ENCODE assay signal across 8 cellular contexts in the genomic region with DNA sequence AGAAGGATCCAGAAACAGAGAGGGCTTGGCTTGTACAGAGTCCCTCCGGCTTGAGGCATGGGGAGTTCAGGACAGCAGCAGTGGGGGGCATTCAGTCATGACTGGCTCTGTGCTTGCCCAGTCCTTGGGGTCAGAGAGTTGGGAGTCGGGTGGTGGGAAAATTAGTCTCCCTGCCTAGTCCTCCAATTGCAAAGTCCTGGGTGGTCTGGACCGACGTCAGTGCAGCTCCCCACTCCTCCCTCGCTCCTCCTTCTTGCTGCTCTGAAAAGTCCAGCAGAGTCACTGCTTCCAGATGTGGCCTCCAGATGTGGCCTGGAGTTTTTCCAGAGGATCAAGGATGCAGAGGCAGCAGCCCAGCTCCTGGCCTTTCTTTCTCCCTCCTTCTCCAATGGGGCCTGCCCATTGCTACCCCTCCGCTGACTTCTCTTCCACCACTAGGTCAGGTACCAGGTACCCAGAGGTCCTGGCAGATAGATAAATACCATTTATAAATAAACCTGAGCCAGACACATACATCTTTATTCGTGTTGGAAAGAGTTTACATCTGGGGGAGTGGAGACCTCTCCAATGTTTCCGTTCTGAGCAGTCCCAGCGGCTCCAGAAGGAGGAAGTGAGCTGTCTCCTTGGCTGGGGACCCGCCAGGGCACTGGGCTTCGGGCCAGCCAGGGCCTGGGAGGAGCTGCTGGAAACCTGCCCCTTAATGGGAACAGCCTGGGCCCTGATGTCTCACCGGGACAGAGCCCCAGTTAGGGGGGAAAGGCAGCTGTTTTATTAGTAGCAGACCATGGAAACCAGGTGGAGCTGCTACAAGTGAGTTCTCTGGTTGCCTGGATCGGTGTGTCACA. TPM values are rescaled to one million over a fixed set of nuclear protein-coding genes. Genes with fewer than 3 reads are reported as not detected.
A peak's percentile ranks its signal among the peaks of the same experiment; 100 is the strongest.
DNase-seq lines count a peak whose midpoint lies in the region; ATAC-seq and TF ChIP-seq lines count a peak whose summit lies in the region.

No MANE protein-coding gene starts in this region.

- peaks cover 30% of the 10 kb centered on the region for H3K4me1 Mint-ChIP-seq in activated T-cell treated with anti-CD3 and anti-CD28 coated beads, Interleukin-2, amount 50 U/mL, for 72 hours (ENCODE audit: low read depth)
- H3K4me1 Mint-ChIP-seq in activated CD4-positive, alpha-beta T cell treated with anti-CD3 and anti-CD28 coated beads, Interleukin-2, amount 10 ng/mL, durations not matched to agents 7 days and 5 days: peaks cover 56% of the 10 kb centered on the region

- H3K27ac Mint-ChIP-seq in activated T-cell treated with anti-CD3 and anti-CD28 coated beads, Interleukin-2, amount 50 U/mL, for 72 hours: no peak overlapping the region
- H3K27ac Mint-ChIP-seq in activated CD4-positive, alpha-beta T cell treated with anti-CD3 and anti-CD28 coated beads, Interleukin-2, amount 10 ng/mL, durations not matched to agents 7 days and 5 days: no peak overlapping the region

- CTCF ChIA-PET in activated CD4-positive, alpha-beta T cell treated with anti-CD3 and anti-CD28 coated beads, Interleukin-2, amount 10 ng/mL, durations not matched to agents 7 days and 5 days (lab: Charles Lee): interaction anchor here (0.9 kb wide), 1 partner anchor 26 kb away, joined by 5 read pairs; no protein-coding TSS in a partner anchor

- H3K9me3 ChIP-seq in iPS-15b (ENCODE audit: control insufficient read depth, insufficient read depth, low read length): no peaks in the 10 kb centered on the region

- H3K36me3 ChIP-seq in iPS-15b (ENCODE audit: control insufficient read depth, insufficient read depth, low read length): no peaks in the 10 kb centered on the region

- POLR2A ChIA-PET in activated CD4-positive, alpha-beta T cell treated with anti-CD3 and anti-CD28 coated beads, Interleukin-2, amount 10 ng/mL, durations not matched to agents 7 days and 5 days (lab: Charles Lee): no interaction called here

- TF ChIP-seq CTCF in LNCaP clone FGC (IDR thresholded peaks at IDR 0.05; ENCODE audit: control insufficient read depth, extremely low read depth, insufficient read depth) (no peak), astrocyte of the cerebellum (IDR thresholded peaks at IDR 0.05; ENCODE audit: low read depth, low read length, missing control alignments) (no peak)

- H3K27me3 Mint-ChIP-seq in activated T-cell treated with anti-CD3 and anti-CD28 coated beads, Interleukin-2, amount 50 U/mL, for 72 hours (ENCODE audit: low read depth): no peaks in the 10 kb centered on the region
- no peaks in the 10 kb centered on the region for H3K27me3 Mint-ChIP-seq in activated CD4-positive, alpha-beta T cell treated with anti-CD3 and anti-CD28 coated beads, Interleukin-2, amount 10 ng/mL, durations not matched to agents 7 days and 5 days

- H3K36me3 Mint-ChIP-seq in activated T-cell treated with anti-CD3 and anti-CD28 coated beads, Interleukin-2, amount 50 U/mL, for 72 hours (ENCODE audit: insufficient read depth in 2 of 2): no peaks in the 10 kb centered on the region
- no peaks in the 10 kb centered on the region for H3K36me3 Mint-ChIP-seq in activated CD4-positive, alpha-beta T cell treated with anti-CD3 and anti-CD28 coated beads, Interleukin-2, amount 10 ng/mL, durations not matched to agents 7 days and 5 days (ENCODE audit: low read depth)

- peak overlapping the region in 20 of 21 experiments; percentile 14 to 78 (median 60) for H3K27ac ChIP-seq in skin epidermis

- no peak for ATAC-seq in activated T-cell treated with anti-CD3 and anti-CD28 coated beads, Interleukin-2, amount 50 U/mL, for 72 hours (replicated peaks in 1 of 2)

- H3K4me3 ChIP-seq in LNCaP clone FGC (ENCODE audit: low read depth, low read length): no peak overlapping the region
- H3K4me3 ChIP-seq in astrocyte of the cerebellum (ENCODE audit: low read depth, low read length): no peak overlapping the region
- peak overlapping the region; percentile 4 for H3K4me3 ChIP-seq in iPS-15b (ENCODE audit: low read depth, low read length)
- no peak overlapping the region for H3K4me3 ChIP-seq in skin epidermis

- H3K9ac ChIP-seq in iPS-15b (ENCODE audit: low read depth, low read length): peak overlapping the region; percentile 20

- H3K9me3 Mint-ChIP-seq in activated T-cell treated with anti-CD3 and anti-CD28 coated beads, Interleukin-2, amount 50 U/mL, for 72 hours: no peaks in the 10 kb centered on the region
- no peaks in the 10 kb centered on the region for H3K9me3 Mint-ChIP-seq in activated CD4-positive, alpha-beta T cell treated with anti-CD3 and anti-CD28 coated beads, Interleukin-2, amount 10 ng/mL, durations not matched to agents 7 days and 5 days

- DNase-seq in Ammon's horn (ENCODE audit: low spot score) (peak; percentile 75), LNCaP clone FGC (ENCODE audit: low read depth) (peak; percentile 59), astrocyte of the cerebellum (ENCODE audit: low read depth) (peak; percentile 85)
- no peak for DNase-seq in activated T-cell treated with anti-CD3 and anti-CD28 coated beads, Interleukin-2, amount 50 U/mL, for 72 hours
- DNase-seq in stimulated activated CD4-positive, alpha-beta T cell treated with anti-CD3 and anti-CD28 coated beads, Interleukin-4, amount 100 ng/mL, for 4 hours: no peak
- DNase-seq in activated CD4-positive, alpha-beta T cell treated with anti-CD3 and anti-CD28 coated beads, Interleukin-2, amount 10 ng/mL, durations not matched to agents 7 days and 5 days: no peak

- H3K27me3 ChIP-seq in iPS-15b (ENCODE audit: control insufficient read depth, insufficient read depth, low read length): no peaks in the 10 kb centered on the region

- in situ Hi-C loops in astrocyte of the cerebellum (cut with HindIII; ENCODE audit: low sequenced_read_pairs): no loop called here

- peaks cover 15% of the 10 kb centered on the region for H3K4me1 ChIP-seq in iPS-15b (ENCODE audit: control insufficient read depth, insufficient read depth, low read length)

- no peak overlapping the region for H3K4me3 Mint-ChIP-seq in activated T-cell treated with anti-CD3 and anti-CD28 coated beads, Interleukin-2, amount 50 U/mL, for 72 hours
- no peak overlapping the region for H3K4me3 Mint-ChIP-seq in activated CD4-positive, alpha-beta T cell treated with anti-CD3 and anti-CD28 coated beads, Interleukin-2, amount 10 ng/mL, durations not matched to agents 7 days and 5 days

RNA-seq across cellular contexts. Expression of a gene that starts 49.0 kb away (rescaled TPM):
- 10 to 100 TPM; 13.4 to 16.4 TPM for total RNA-seq in activated T-cell treated with anti-CD3 and anti-CD28 coated beads, Interleukin-2, amount 50 U/mL, for 72 hours
- 10 to 100 TPM; 13.5 to 15.0 TPM for total RNA-seq in activated CD4-positive, alpha-beta T cell treated with anti-CD3 and anti-CD28 coated beads, Interleukin-2, amount 10 ng/mL, durations not matched to agents 7 days and 5 days

Comparison
In these comparisons a context has a peak if more than half of its experiments do, and no peak if none do; other contexts are left out.
1. DNase-seq: peak in Ammon's horn (single experiment), LNCaP clone FGC (single experiment) and astrocyte of the cerebellum (single experiment); none in activated T-cell treated with anti-CD3 and anti-CD28 coated beads, Interleukin-2, amount 50 U/mL, for 72 hours (0 of 2), stimulated activated CD4-positive, alpha-beta T cell treated with anti-CD3 and anti-CD28 coated beads, Interleukin-4, amount 100 ng/mL, for 4 hours (0 of 2) and activated CD4-positive, alpha-beta T cell treated with anti-CD3 and anti-CD28 coated beads, Interleukin-2, amount 10 ng/mL, durations not matched to agents 7 days and 5 days (single experiment).